Comparison of ENCODE assay signal across 15 cellular contexts in the genomic region with DNA sequence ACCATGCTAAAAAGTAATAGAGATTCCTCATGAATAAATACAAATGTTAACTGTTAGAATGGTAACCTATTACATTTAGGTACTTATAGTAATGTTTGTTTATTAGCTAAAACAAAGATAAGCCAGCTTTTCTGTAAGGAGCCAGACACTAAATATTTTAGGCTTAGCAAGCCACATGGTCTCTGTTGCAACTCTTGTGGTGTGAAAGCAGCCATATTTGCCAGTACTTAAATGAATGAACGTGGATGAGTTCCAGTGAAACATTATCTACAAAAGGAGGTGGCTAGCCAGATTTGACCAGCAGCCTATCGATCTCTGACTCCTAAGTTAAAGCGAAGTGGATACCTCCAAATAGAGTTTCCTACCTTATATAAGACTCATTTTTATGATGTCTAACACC.
DNase-seq lines count a peak whose midpoint lies in the region; ATAC-seq and TF ChIP-seq lines count a peak whose summit lies in the region.
"Had no signal": no experiment of that assay in that cellular context is flagged by ENCODE, and none has a peak within 500 bp of the region (broad histone marks: within the 10 kb centered on the region; RNA-seq: fewer than 3 reads in every experiment).

No MANE protein-coding gene starts in this region.

- H3K27me3 ChIP-seq in mesenchymal stem cell (ENCODE audit: control insufficient read depth in 1 of 2, insufficient read depth in 1 of 2, low read length in 2 of 2) (no peaks in the 10 kb centered on the region), WERI-Rb-1 (ENCODE audit: insufficient read depth, low read depth, severe bottlenecking) (no peaks in the 10 kb centered on the region)
- H3K27me3 ChIP-seq: BLaER1 treated with 17β-estradiol and CSF1 and Interleukin-3, amounts not matched to agents 10 nM and 100 nM had no signal

- no peak overlapping the region for H2BK120ac ChIP-seq in mesenchymal stem cell (ENCODE audit: low read depth, low read length)

- 80% methylated on average over 3 of the region's 3 CpGs for WGBS in mesenchymal stem cell

- H3K23ac ChIP-seq in mesenchymal stem cell (ENCODE audit: low read length in 2 of 2), result no peak overlapping the region

- no peak for TF ChIP-seq CTCF in WERI-Rb-1 (IDR thresholded peaks at IDR 0.05; ENCODE audit: low read depth, low read length)

- H4K8ac ChIP-seq in mesenchymal stem cell (ENCODE audit: low read length), result no peak overlapping the region

- no peak overlapping the region for H2BK5ac ChIP-seq in mesenchymal stem cell (ENCODE audit: low read depth, low read length, poor library complexity, severe bottlenecking)

- DNase-seq in H4 (ENCODE audit: low spot score), result peak; percentile 53
- peak; percentile 19 for DNase-seq in NCI-H69 (lab: John Stamatoyannopoulos, UW)
- peak; percentile 2 for DNase-seq in astrocyte of the hippocampus (ENCODE audit: low read depth, low spot score)
- peak; percentile 9 for DNase-seq in mesenchymal stem cell
- no peak for DNase-seq in WERI-Rb-1
- DNase-seq in activated effector memory CD4-positive, alpha-beta T cell treated with Interleukin-2 at 50 U/mL for 16 hours, result no peak
- DNase-seq: ACHN; Calu3; CD4-positive, CD25-positive, alpha-beta regulatory T cell; DMS 273 treated with DMSO at 0.1 percent for 48 hours; HCEC 1CT; HFFc6 had no signal

- H3K9me3 ChIP-seq in mesenchymal stem cell (ENCODE audit: control insufficient read depth, low read length) (no peaks in the 10 kb centered on the region), WERI-Rb-1 (ENCODE audit: severe bottlenecking) (peaks cover 3% of the 10 kb centered on the region)
- H3K9me3 ChIP-seq: BLaER1 treated with 17β-estradiol and CSF1 and Interleukin-3, amounts not matched to agents 10 nM and 100 nM had no signal

- H4K91ac ChIP-seq in mesenchymal stem cell (ENCODE audit: low read length), result no peak overlapping the region

- H3K79me1 ChIP-seq in mesenchymal stem cell (replicated peaks; ENCODE audit: low read length, poor library complexity, severe bottlenecking), result no peaks in the 10 kb centered on the region

- H3K4me3 ChIP-seq in mesenchymal stem cell (ENCODE audit: insufficient read depth in 1 of 2, low read depth in 1 of 2, low read length in 2 of 2), result no peak overlapping the region
- no peak overlapping the region for H3K4me3 ChIP-seq in WERI-Rb-1 (ENCODE audit: low read depth, low read length)
- H3K4me3 ChIP-seq: BLaER1 treated with 17β-estradiol and CSF1 and Interleukin-3, amounts not matched to agents 10 nM and 100 nM had no signal

- H2BK15ac ChIP-seq in mesenchymal stem cell (ENCODE audit: low read depth, poor library complexity, severe bottlenecking), result no peak overlapping the region

- no peak overlapping the region for H3K4ac ChIP-seq in mesenchymal stem cell (ENCODE audit: low read depth in 1 of 2, low read length in 2 of 2)

- H3K4me2 ChIP-seq in mesenchymal stem cell (ENCODE audit: low read length, poor library complexity, severe bottlenecking), result no peak overlapping the region
- H3K4me2 ChIP-seq: BLaER1 treated with 17β-estradiol and CSF1 and Interleukin-3, amounts not matched to agents 10 nM and 100 nM had no signal

- no peak overlapping the region for H2AFZ ChIP-seq in mesenchymal stem cell (ENCODE audit: low read depth, low read length)

- no peak overlapping the region for H3K27ac ChIP-seq in mesenchymal stem cell (ENCODE audit: low read length, poor library complexity, severe bottlenecking)
- no peak overlapping the region for H3K27ac ChIP-seq in WERI-Rb-1
- H3K27ac ChIP-seq: BLaER1 treated with 17β-estradiol and CSF1 and Interleukin-3, amounts not matched to agents 10 nM and 100 nM had no signal

- ATAC-seq in HG03439 (IDR thresholded peaks at IDR 0.05; ENCODE audit: unreplicated experiment), result no peak
- ATAC-seq: HepG2 had no signal

- H3K36me3 ChIP-seq in mesenchymal stem cell (ENCODE audit: control insufficient read depth in 1 of 2, insufficient read depth in 2 of 2, low read depth in 1 of 2, low read length in 2 of 2) (no peaks in the 10 kb centered on the region), WERI-Rb-1 (no peaks in the 10 kb centered on the region)
- H3K36me3 ChIP-seq: BLaER1 treated with 17β-estradiol and CSF1 and Interleukin-3, amounts not matched to agents 10 nM and 100 nM had no signal

- no peaks in the 10 kb centered on the region for H3K4me1 ChIP-seq in mesenchymal stem cell (ENCODE audit: control insufficient read depth, insufficient read depth, low read depth, low read length)
- H3K4me1 ChIP-seq: BLaER1 treated with 17β-estradiol and CSF1 and Interleukin-3, amounts not matched to agents 10 nM and 100 nM had no signal

- no peak overlapping the region for H3K9ac ChIP-seq in mesenchymal stem cell (ENCODE audit: low read length)
- H3K9ac ChIP-seq: BLaER1 treated with 17β-estradiol and CSF1 and Interleukin-3, amounts not matched to agents 10 nM and 100 nM had no signal

- H3K14ac ChIP-seq in mesenchymal stem cell (ENCODE audit: low read length in 2 of 2), result no peak overlapping the region

- no peak overlapping the region for H2AK5ac ChIP-seq in mesenchymal stem cell (ENCODE audit: low read length, severe bottlenecking)

- no peak overlapping the region for H3K18ac ChIP-seq in mesenchymal stem cell (ENCODE audit: low read depth in 1 of 2, low read length in 2 of 2)

- no peak overlapping the region for H2BK12ac ChIP-seq in mesenchymal stem cell (ENCODE audit: low read length in 2 of 2)

Comparison
In these comparisons a context has a peak if more than half of its experiments do, and no peak if none do; other contexts are left out.
1. DNase-seq: peak in H4 (single experiment), NCI-H69 (single experiment), astrocyte of the hippocampus (single experiment) and mesenchymal stem cell (single experiment); none in WERI-Rb-1 (single experiment) and activated effector memory CD4-positive, alpha-beta T cell treated with Interleukin-2 at 50 U/mL for 16 hours (single experiment).